Comparison of ENCODE assay signal across 6 cellular contexts in genomic region chr2:137995368-137995767, GRCh38. TPM values are rescaled to one million over a fixed set of nuclear protein-coding genes. Genes with fewer than 3 reads are reported as not detected.
DNase-seq lines count a peak whose midpoint lies in the region; ATAC-seq, FAIRE-seq and TF ChIP-seq lines count a peak whose summit lies in the region.
"Not testable (repeated sequence)": the region's sequence is repeated elsewhere in the genome, so short reads cannot be mapped to it uniquely, and the experiment has no call there.
"Had no signal": no experiment of that assay in that cellular context is flagged by ENCODE, and none has a peak within 500 bp of the region (broad histone marks: within the 10 kb centered on the region; RNA-seq: fewer than 3 reads in every experiment).

No MANE protein-coding gene starts in this region.

- not testable (repeated sequence) for ATAC-seq in HepG2

- H3K27me3 ChIP-seq in HepG2 (ENCODE audit: control insufficient read depth in 1 of 2, insufficient read depth in 2 of 2, low read length in 2 of 2) = not testable (repeated sequence)

- not testable (repeated sequence) for H2AFZ ChIP-seq in HepG2 (ENCODE audit: low read length)

- TF ChIP-seq RAD21 in HepG2 (CRISPR knock-in tag; IDR thresholded peaks at IDR 0.05) = not testable (repeated sequence)

- POLR2A ChIA-PET in HepG2 (lab: Yijun Ruan, JAX) = interaction anchor here (3.3 kb wide), 1 partner anchor 31 kb away, joined by 16 read pairs; the partner anchor contains the start of gene HNMT

- BruUV-seq in HepG2 (replicated peaks; lab: Mats Ljungman, UMichigan) = not testable (repeated sequence)

- H3K4me1 ChIP-seq in HepG2 (ENCODE audit: insufficient read depth, low read length) = not testable (repeated sequence)

- not testable (repeated sequence) for TF ChIP-seq CTCF in HepG2 (CRISPR knock-in tag; IDR thresholded peaks at IDR 0.05)

- not testable (repeated sequence) for TF ChIP-seq EP300 in HepG2 (IDR thresholded peaks at IDR 0.05; ENCODE audit: low read depth in 2 of 2, low read length in 2 of 2); HepG2 (CRISPR knock-in tag; IDR thresholded peaks at IDR 0.05; ENCODE audit: borderline replicate concordance)

- intact Hi-C loops in HepG2 (cut with micrococcal nuclease; ENCODE audit: unreplicated experiment) = not testable (repeated sequence)

- peaks cover 50% of the 10 kb centered on the region for H3K9me3 ChIP-seq in HepG2 (ENCODE audit: low read length)

- peaks cover 23 to 40% of the 10 kb centered on the region in 2 experiments for H3K36me3 ChIP-seq in HepG2 (replicated peaks in 1 of 2; ENCODE audit: control insufficient read depth in 1 of 2, insufficient read depth in 2 of 2, low read length in 2 of 2)

- CTCF ChIA-PET in HepG2 (lab: Yijun Ruan, JAX; ENCODE audit: low intra/inter-chr PET ratio, low total read pairs) = not testable (repeated sequence)

- not testable (repeated sequence) for H3K4me3 ChIP-seq in HepG2 (replicated peaks in 1 of 3; ENCODE audit: insufficient read depth in 1 of 3, low read depth in 2 of 3, low read length in 3 of 3)

- WGBS in HepG2 (ENCODE audit: low lambda C conversion rate) = 98% methylated on average over 2 of the region's 2 CpGs

- H3K27ac ChIP-seq in HepG2 (ENCODE audit: extremely low read length, insufficient read depth, low read length) = not testable (repeated sequence)

- in situ Hi-C loops in HepG2 (cut with HindIII; ENCODE audit: extremely low pct_ligation_motif_present, low pct_unique_long_range_greater_than_20kb) = not testable (repeated sequence)

- not testable (repeated sequence) for H3K9ac ChIP-seq in HepG2 (ENCODE audit: insufficient read depth, low read depth, low read length)

- DNase-seq in HepG2 (ENCODE audit: low spot score) = not testable (repeated sequence)

- H4K20me1 ChIP-seq in HepG2 (ENCODE audit: insufficient read depth, low read length) = not testable (repeated sequence)

- not testable (repeated sequence) for TF ChIP-seq POLR2A in HepG2 (IDR thresholded peaks at IDR 0.05; ENCODE audit: insufficient read depth in 1 of 2, low read depth in 2 of 2, low read length in 2 of 2)

- H3K79me2 ChIP-seq in HepG2 (ENCODE audit: insufficient read depth, low read length) = not testable (repeated sequence)

- H3K4me2 ChIP-seq in HepG2 (ENCODE audit: low read depth, low read length) = not testable (repeated sequence)

- not testable (repeated sequence) for FAIRE-seq in HepG2 (lab: Jason Lieb, UNC)

TF ChIP-seq in HepG2, 621 proteins besides CTCF, POLR2A, EP300 and RAD21:
- TF ChIP-seq ZSCAN29 (CRISPR knock-in tag; conservative IDR thresholded peaks at IDR 0.05) = 0 out of 2 replicates have a peak, but pooled peaks have one; percentile 21
- TF ChIP-seq SMYD3 (CRISPR knock-in tag; IDR thresholded peaks at IDR 0.05) = 0 out of 2 replicates have a peak, but pooled peaks have one; percentile 22
- peak; percentile 92 for TF ChIP-seq PAF1 (CRISPR knock-in tag; IDR thresholded peaks at IDR 0.05)
TF ChIP-seq in HepG2: peak in this region for 3; not testable (repeated sequence) for 618.

RNA-seq across cellular contexts. Expression of gene HNMT, which starts 31.1 kb away (rescaled TPM):
- 309 and 372 TPM in 2 replicates for total RNA-seq in HepG2 (2016; rRNA removed; fragmentation: Illumina TruSeq; extraction: Trizol)
- 103 and 116 TPM in 2 replicates for total RNA-seq in HepG2 (2016; cell fraction: cytosol; rRNA removed; fragmentation: Illumina TruSeq; extraction: Trizol; ENCODE audit: low read depth)
- total RNA-seq in HepG2 (2016; cell fraction: insoluble cytoplasmic fraction; rRNA removed; fragmentation: Illumina TruSeq; extraction: Trizol) = 312 and 373 TPM in 2 replicates
- 157 and 177 TPM in 2 replicates for total RNA-seq in HepG2 (2016; cell fraction: membrane; rRNA removed; fragmentation: Illumina TruSeq; extraction: Trizol)
- 234 and 240 TPM in 2 replicates for total RNA-seq in HepG2 (2016; cell fraction: nucleus; rRNA removed; fragmentation: Illumina TruSeq; extraction: Trizol)
- 259 and 279 TPM in 2 replicates for polyA plus RNA-seq in HepG2 (2011; rRNA removed)
- polyA plus RNA-seq in HepG2 (2011; cell fraction: cytosol; rRNA removed) = 170 and 271 TPM in 2 replicates
- polyA plus RNA-seq in HepG2 (2011; cell fraction: nucleus; rRNA removed) = 129 and 171 TPM in 2 replicates
- polyA plus RNA-seq in HepG2 (2012) = 561 and 648 TPM in 2 replicates
- polyA plus RNA-seq in HepG2 (2016; cell fraction: cytosol; fragmentation: Illumina TruSeq; extraction: Trizol; ENCODE audit: low read depth) = 80.3 and 85.6 TPM in 2 replicates
- 297 and 326 TPM in 2 replicates for polyA plus RNA-seq in HepG2 (2016; cell fraction: insoluble cytoplasmic fraction; fragmentation: Illumina TruSeq; extraction: Trizol; ENCODE audit: low read depth)
- polyA plus RNA-seq in HepG2 (2016; cell fraction: membrane; fragmentation: Illumina TruSeq; extraction: Trizol; ENCODE audit: low read depth) = 111 and 113 TPM in 2 replicates
- 221 and 224 TPM in 2 replicates for polyA plus RNA-seq in HepG2 (2016; cell fraction: nucleus; fragmentation: Illumina TruSeq; extraction: Trizol; ENCODE audit: insufficient read depth, low read depth)
- 14.7 and 77.3 TPM in 2 replicates for polyA minus RNA-seq in HepG2 (2011; rRNA and poly(A)+ RNA removed; ENCODE audit: low replicate concordance)
- polyA minus RNA-seq in HepG2 (2011; cell fraction: cytosol; rRNA and poly(A)+ RNA removed) = 111 and 128 TPM in 2 replicates
- polyA minus RNA-seq in HepG2 (2011; cell fraction: nucleus; rRNA and poly(A)+ RNA removed) = 529 and 697 TPM in 2 replicates
- total RNA-seq: B cell; CD4-positive, CD25-positive, alpha-beta regulatory T cell; CD8-positive, alpha-beta T cell had no signal
- polyA plus RNA-seq: CD4-positive, alpha-beta memory T cell; CD4-positive, CD25-positive, alpha-beta regulatory T cell; CD8-positive, alpha-beta memory T cell had no signal
